Comparison of ENCODE assay signal across 14 cellular contexts in the genomic region with DNA sequence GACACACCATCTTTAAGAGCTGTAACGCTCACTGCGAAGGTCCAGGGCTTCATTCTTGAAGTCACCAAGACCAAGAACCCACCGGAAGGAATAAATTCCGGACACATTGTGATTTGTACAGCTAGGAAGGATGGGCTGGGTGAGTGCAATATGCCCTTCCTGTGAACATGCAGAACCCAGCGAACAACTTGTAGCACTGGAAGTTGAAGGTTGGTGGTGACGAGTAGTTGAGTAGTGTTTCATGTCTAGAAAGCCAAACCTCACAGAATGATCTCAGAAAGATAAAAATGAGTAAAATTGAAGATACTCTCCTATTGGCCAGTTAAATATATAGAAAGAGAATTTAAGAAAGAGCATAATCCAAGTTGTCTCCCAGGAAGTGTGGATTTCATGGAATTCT.
DNase-seq lines count a peak whose midpoint lies in the region; ATAC-seq lines count a peak whose summit lies in the region.
"Had no signal": no experiment of that assay in that cellular context is flagged by ENCODE, and none has a peak within 500 bp of the region (broad histone marks: within the 10 kb centered on the region; RNA-seq: fewer than 3 reads in every experiment).

No MANE protein-coding gene starts in this region.

- POLR2A ChIA-PET in activated CD4-positive, alpha-beta T cell treated with anti-CD3 and anti-CD28 coated beads, Interleukin-2, amount 10 ng/mL, durations not matched to agents 7 days and 5 days (lab: Charles Lee): no interaction called here

- peaks cover 8% of the 10 kb centered on the region for H3K9me3 Mint-ChIP-seq in activated CD4-positive, alpha-beta T cell treated with anti-CD3 and anti-CD28 coated beads, Interleukin-2, amount 10 ng/mL, durations not matched to agents 7 days and 5 days
- peaks cover 11% of the 10 kb centered on the region for H3K9me3 Mint-ChIP-seq in activated CD4-positive, alpha-beta T cell treated with anti-CD3 and anti-CD28 coated beads, Interleukin-2, amount 10 ng/mL, durations not matched to agents 24 days and 14 days
- H3K9me3 Mint-ChIP-seq in activated T-cell treated with anti-CD3 and anti-CD28 coated beads, Interleukin-2, amount 50 U/mL, for 72 hours: no peaks in the 10 kb centered on the region
- H3K9me3 Mint-ChIP-seq in stimulated activated naive CD8-positive, alpha-beta T cell treated with anti-CD3 and anti-CD28 coated beads, Interleukin-15, amount 100 ng/mL, for 72 hours: peaks cover 0 to 12% of the 10 kb centered on the region in 2 donors
- no peaks in the 10 kb centered on the region for H3K9me3 Mint-ChIP-seq in stimulated activated effector memory CD8-positive, alpha-beta T cell treated with anti-CD3 and anti-CD28 coated beads, Interleukin-12 subunit alpha, Interleukin-12 subunit beta, amount 100 ng/mL, for 72 hours

- no peaks in the 10 kb centered on the region for H3K27me3 Mint-ChIP-seq in activated CD4-positive, alpha-beta T cell treated with anti-CD3 and anti-CD28 coated beads, Interleukin-2, amount 10 ng/mL, durations not matched to agents 7 days and 5 days
- H3K27me3 Mint-ChIP-seq in activated CD4-positive, alpha-beta T cell treated with anti-CD3 and anti-CD28 coated beads, Interleukin-2, amount 10 ng/mL, durations not matched to agents 24 days and 14 days: peaks cover 3% of the 10 kb centered on the region
- H3K27me3 Mint-ChIP-seq in activated T-cell treated with anti-CD3 and anti-CD28 coated beads, Interleukin-2, amount 50 U/mL, for 72 hours (ENCODE audit: low read depth): peaks cover 35% of the 10 kb centered on the region
- H3K27me3 Mint-ChIP-seq in stimulated activated naive CD8-positive, alpha-beta T cell treated with anti-CD3 and anti-CD28 coated beads, Interleukin-15, amount 100 ng/mL, for 72 hours: no peaks in the 10 kb centered on the region

- DNase-seq in activated CD4-positive, alpha-beta T cell treated with anti-CD3 and anti-CD28 coated beads, Interleukin-2, amount 10 ng/mL, durations not matched to agents 7 days and 5 days: no peak
- no peak for DNase-seq in activated CD4-positive, alpha-beta T cell treated with anti-CD3 and anti-CD28 coated beads, Interleukin-2, amount 10 ng/mL, durations not matched to agents 24 days and 14 days
- peak; percentile 8 to 25 for DNase-seq in activated T-cell treated with anti-CD3 and anti-CD28 coated beads, Interleukin-2, amount 50 U/mL, for 72 hours
- DNase-seq in activated T-cell treated with anti-CD3 and anti-CD28 coated beads, Interleukin-2, amount 50 U/mL, for 1 hour: no peak
- DNase-seq in stimulated activated naive CD8-positive, alpha-beta T cell treated with anti-CD3 and anti-CD28 coated beads, Interleukin-15, amount 100 ng/mL, for 72 hours: no peak
- no peak for DNase-seq in stimulated activated naive CD8-positive, alpha-beta T cell treated with anti-CD3 and anti-CD28 coated beads, Interleukin-15, Interleukin-2, amounts not matched to agents 100 U/mL and 50 U/mL, for 24 hours
- DNase-seq in stimulated activated effector memory CD8-positive, alpha-beta T cell treated with anti-CD3 and anti-CD28 coated beads, Interleukin-12 subunit alpha, Interleukin-12 subunit beta, amount 100 ng/mL, for 72 hours (ENCODE audit: low spot score in 2 of 2): no peak
- no peak for DNase-seq in amygdala (lab: John Stamatoyannopoulos, UW)
- DNase-seq: BE2C; C1 segment of cervical spinal cord; Caco-2; CD4-positive, CD25-positive, alpha-beta regulatory T cell; H9 had no signal

- H3K36me3 Mint-ChIP-seq in activated CD4-positive, alpha-beta T cell treated with anti-CD3 and anti-CD28 coated beads, Interleukin-2, amount 10 ng/mL, durations not matched to agents 7 days and 5 days (ENCODE audit: low read depth): peaks cover 1% of the 10 kb centered on the region
- no peaks in the 10 kb centered on the region for H3K36me3 Mint-ChIP-seq in activated CD4-positive, alpha-beta T cell treated with anti-CD3 and anti-CD28 coated beads, Interleukin-2, amount 10 ng/mL, durations not matched to agents 24 days and 14 days (ENCODE audit: low read depth)
- H3K36me3 Mint-ChIP-seq in activated T-cell treated with anti-CD3 and anti-CD28 coated beads, Interleukin-2, amount 50 U/mL, for 72 hours (ENCODE audit: insufficient read depth in 2 of 2): peaks cover 0 to 2% of the 10 kb centered on the region in 2 donors
- no peaks in the 10 kb centered on the region for H3K36me3 Mint-ChIP-seq in stimulated activated effector memory CD8-positive, alpha-beta T cell treated with anti-CD3 and anti-CD28 coated beads, Interleukin-12 subunit alpha, Interleukin-12 subunit beta, amount 100 ng/mL, for 72 hours
- H3K36me3 Mint-ChIP-seq: CD4-positive, CD25-positive, alpha-beta regulatory T cell had no signal

- CTCF ChIA-PET in activated CD4-positive, alpha-beta T cell treated with anti-CD3 and anti-CD28 coated beads, Interleukin-2, amount 10 ng/mL, durations not matched to agents 7 days and 5 days (lab: Charles Lee): interaction anchor here (1.0 kb wide), 1 partner anchor 16 kb away, joined by 3 read pairs; no protein-coding TSS in a partner anchor

- H3K27ac Mint-ChIP-seq in activated CD4-positive, alpha-beta T cell treated with anti-CD3 and anti-CD28 coated beads, Interleukin-2, amount 10 ng/mL, durations not matched to agents 7 days and 5 days: peak overlapping the region; percentile 1
- H3K27ac Mint-ChIP-seq in activated CD4-positive, alpha-beta T cell treated with anti-CD3 and anti-CD28 coated beads, Interleukin-2, amount 10 ng/mL, durations not matched to agents 24 days and 14 days: no peak overlapping the region
- no peak overlapping the region for H3K27ac Mint-ChIP-seq in activated T-cell treated with anti-CD3 and anti-CD28 coated beads, Interleukin-2, amount 50 U/mL, for 72 hours
- H3K27ac Mint-ChIP-seq in stimulated activated naive CD8-positive, alpha-beta T cell treated with anti-CD3 and anti-CD28 coated beads, Interleukin-15, amount 100 ng/mL, for 72 hours: no peak overlapping the region
- no peak overlapping the region for H3K27ac Mint-ChIP-seq in stimulated activated effector memory CD8-positive, alpha-beta T cell treated with anti-CD3 and anti-CD28 coated beads, Interleukin-12 subunit alpha, Interleukin-12 subunit beta, amount 100 ng/mL, for 72 hours
- H3K27ac Mint-ChIP-seq: CD4-positive, CD25-positive, alpha-beta regulatory T cell; H9 had no signal

- no peak overlapping the region for H3K4me3 Mint-ChIP-seq in activated CD4-positive, alpha-beta T cell treated with anti-CD3 and anti-CD28 coated beads, Interleukin-2, amount 10 ng/mL, durations not matched to agents 7 days and 5 days
- no peak overlapping the region for H3K4me3 Mint-ChIP-seq in activated CD4-positive, alpha-beta T cell treated with anti-CD3 and anti-CD28 coated beads, Interleukin-2, amount 10 ng/mL, durations not matched to agents 24 days and 14 days
- peak overlapping the region; percentile 16 to 54 for H3K4me3 Mint-ChIP-seq in activated T-cell treated with anti-CD3 and anti-CD28 coated beads, Interleukin-2, amount 50 U/mL, for 72 hours
- peak overlapping the region in 1 of 2 donors; percentile 31 for H3K4me3 Mint-ChIP-seq in stimulated activated naive CD8-positive, alpha-beta T cell treated with anti-CD3 and anti-CD28 coated beads, Interleukin-15, amount 100 ng/mL, for 72 hours
- no peak overlapping the region for H3K4me3 Mint-ChIP-seq in stimulated activated effector memory CD8-positive, alpha-beta T cell treated with anti-CD3 and anti-CD28 coated beads, Interleukin-12 subunit alpha, Interleukin-12 subunit beta, amount 100 ng/mL, for 72 hours
- H3K4me3 Mint-ChIP-seq: CD4-positive, CD25-positive, alpha-beta regulatory T cell; H9 had no signal

- H3K4me1 Mint-ChIP-seq in activated CD4-positive, alpha-beta T cell treated with anti-CD3 and anti-CD28 coated beads, Interleukin-2, amount 10 ng/mL, durations not matched to agents 7 days and 5 days: peaks cover 5% of the 10 kb centered on the region
- H3K4me1 Mint-ChIP-seq in activated CD4-positive, alpha-beta T cell treated with anti-CD3 and anti-CD28 coated beads, Interleukin-2, amount 10 ng/mL, durations not matched to agents 24 days and 14 days: no peaks in the 10 kb centered on the region
- H3K4me1 Mint-ChIP-seq in activated T-cell treated with anti-CD3 and anti-CD28 coated beads, Interleukin-2, amount 50 U/mL, for 72 hours (ENCODE audit: low read depth): peaks cover 17% of the 10 kb centered on the region
- peaks cover 25% of the 10 kb centered on the region for H3K4me1 Mint-ChIP-seq in stimulated activated naive CD8-positive, alpha-beta T cell treated with anti-CD3 and anti-CD28 coated beads, Interleukin-15, amount 100 ng/mL, for 72 hours
- H3K4me1 Mint-ChIP-seq in stimulated activated effector memory CD8-positive, alpha-beta T cell treated with anti-CD3 and anti-CD28 coated beads, Interleukin-12 subunit alpha, Interleukin-12 subunit beta, amount 100 ng/mL, for 72 hours: peaks cover 15% of the 10 kb centered on the region

- intact Hi-C loops in activated CD4-positive, alpha-beta T cell treated with anti-CD3 and anti-CD28 coated beads, Interleukin-2, amount 10 ng/mL, durations not matched to agents 24 days and 14 days (cut with micrococcal nuclease): no loop called here

- peak; percentile 80 to 90 for ATAC-seq in activated T-cell treated with anti-CD3 and anti-CD28 coated beads, Interleukin-2, amount 50 U/mL, for 72 hours (replicated peaks in 1 of 2)
- ATAC-seq in stimulated activated naive CD8-positive, alpha-beta T cell treated with anti-CD3 and anti-CD28 coated beads, Interleukin-15, amount 100 ng/mL, for 72 hours: peak; percentile 73
- ATAC-seq in stimulated activated naive CD8-positive, alpha-beta T cell treated with anti-CD3 and anti-CD28 coated beads, Interleukin-15, Interleukin-2, amounts not matched to agents 100 U/mL and 50 U/mL, for 24 hours: no peak
- ATAC-seq in stimulated activated effector memory CD8-positive, alpha-beta T cell treated with anti-CD3 and anti-CD28 coated beads, Interleukin-12 subunit alpha, Interleukin-12 subunit beta, amount 100 ng/mL, for 72 hours: peak; percentile 80
- ATAC-seq: HepG2 had no signal

Comparison
In these comparisons a context has a peak if more than half of its experiments do, and no peak if none do; other contexts are left out.
1. DNase-seq: peak in activated T-cell treated with anti-CD3 and anti-CD28 coated beads, Interleukin-2, amount 50 U/mL, for 72 hours (2 of 2); none in activated CD4-positive, alpha-beta T cell treated with anti-CD3 and anti-CD28 coated beads, Interleukin-2, amount 10 ng/mL, durations not matched to agents 7 days and 5 days (single experiment), activated CD4-positive, alpha-beta T cell treated with anti-CD3 and anti-CD28 coated beads, Interleukin-2, amount 10 ng/mL, durations not matched to agents 24 days and 14 days (single experiment), activated T-cell treated with anti-CD3 and anti-CD28 coated beads, Interleukin-2, amount 50 U/mL, for 1 hour (single experiment), stimulated activated naive CD8-positive, alpha-beta T cell treated with anti-CD3 and anti-CD28 coated beads, Interleukin-15, amount 100 ng/mL, for 72 hours (0 of 2), stimulated activated naive CD8-positive, alpha-beta T cell treated with anti-CD3 and anti-CD28 coated beads, Interleukin-15, Interleukin-2, amounts not matched to agents 100 U/mL and 50 U/mL, for 24 hours (single experiment), stimulated activated effector memory CD8-positive, alpha-beta T cell treated with anti-CD3 and anti-CD28 coated beads, Interleukin-12 subunit alpha, Interleukin-12 subunit beta, amount 100 ng/mL, for 72 hours (0 of 2) and amygdala (0 of 56).
2. H3K4me3 Mint-ChIP-seq: peak in activated T-cell treated with anti-CD3 and anti-CD28 coated beads, Interleukin-2, amount 50 U/mL, for 72 hours (2 of 2); none in activated CD4-positive, alpha-beta T cell treated with anti-CD3 and anti-CD28 coated beads, Interleukin-2, amount 10 ng/mL, durations not matched to agents 7 days and 5 days (single experiment), activated CD4-positive, alpha-beta T cell treated with anti-CD3 and anti-CD28 coated beads, Interleukin-2, amount 10 ng/mL, durations not matched to agents 24 days and 14 days (single experiment) and stimulated activated effector memory CD8-positive, alpha-beta T cell treated with anti-CD3 and anti-CD28 coated beads, Interleukin-12 subunit alpha, Interleukin-12 subunit beta, amount 100 ng/mL, for 72 hours (single experiment).